Comparison of ENCODE assay signal across 18 cellular contexts in genomic region chr5:173711466-173711865, GRCh38.
DNase-seq lines count a peak whose midpoint lies in the region; ATAC-seq and TF ChIP-seq lines count a peak whose summit lies in the region.
"Had no signal": no experiment of that assay in that cellular context is flagged by ENCODE, and none has a peak within 500 bp of the region (broad histone marks: within the 10 kb centered on the region; RNA-seq: fewer than 3 reads in every experiment).

No MANE protein-coding gene starts in this region.

- H3K9me3 Mint-ChIP-seq in activated naive CD8-positive, alpha-beta T cell (ENCODE audit: low read depth), result no peaks in the 10 kb centered on the region
- no peaks in the 10 kb centered on the region for H3K9me3 Mint-ChIP-seq in activated naive CD8-positive, alpha-beta T cell treated with anti-CD3 and anti-CD28 coated beads, Interleukin-2, amount 50 U/mL, for 24 hours
- H3K9me3 Mint-ChIP-seq in brain, result peaks cover 0 to 6% (median 0%) of the 10 kb centered on the region in 5 experiments
- H3K9me3 Mint-ChIP-seq in stimulated activated memory B cell treated with anti-CD40 and anti-IgM and Interleukin-4, amounts not matched to agents 10 μg/mL and 1 μg/mL and 100 μg/mL, for 72 hours, result peaks cover 4% of the 10 kb centered on the region
- H3K9me3 Mint-ChIP-seq: CD8-positive, alpha-beta memory T cell; GM23338 had no signal

- H3K27me3 ChIP-seq in upper lobe of left lung, result no peaks in the 10 kb centered on the region
- H3K27me3 ChIP-seq: BLaER1 had no signal

- TF ChIP-seq EP300 in upper lobe of left lung (IDR thresholded peaks at IDR 0.05), result no peak

- peaks cover under 1% of the 10 kb centered on the region for H3K27me3 Mint-ChIP-seq in activated naive CD8-positive, alpha-beta T cell
- peaks cover 2% of the 10 kb centered on the region for H3K27me3 Mint-ChIP-seq in activated naive CD8-positive, alpha-beta T cell treated with anti-CD3 and anti-CD28 coated beads, Interleukin-2, amount 50 U/mL, for 24 hours
- H3K27me3 Mint-ChIP-seq in brain, result peaks cover 10% of the 10 kb centered on the region
- H3K27me3 Mint-ChIP-seq in stimulated activated memory B cell treated with anti-CD40 and anti-IgM and Interleukin-4, amounts not matched to agents 10 μg/mL and 1 μg/mL and 100 μg/mL, for 72 hours, result no peaks in the 10 kb centered on the region
- H3K27me3 Mint-ChIP-seq: B cell; CD4-positive, CD25-positive, alpha-beta regulatory T cell had no signal

- no peak overlapping the region for H3K4me3 ChIP-seq in upper lobe of left lung
- H3K4me3 ChIP-seq: BLaER1, GM23338, HAP-1 had no signal

- no peaks in the 10 kb centered on the region for H3K4me1 Mint-ChIP-seq in activated naive CD8-positive, alpha-beta T cell (ENCODE audit: low read depth)
- H3K4me1 Mint-ChIP-seq in activated naive CD8-positive, alpha-beta T cell treated with anti-CD3 and anti-CD28 coated beads, Interleukin-2, amount 50 U/mL, for 24 hours, result peaks cover 6% of the 10 kb centered on the region
- H3K4me1 Mint-ChIP-seq in brain, result peaks cover 40% of the 10 kb centered on the region
- H3K4me1 Mint-ChIP-seq in stimulated activated memory B cell treated with anti-CD40 and anti-IgM and Interleukin-4, amounts not matched to agents 10 μg/mL and 1 μg/mL and 100 μg/mL, for 72 hours, result peaks cover 61% of the 10 kb centered on the region
- H3K4me1 Mint-ChIP-seq: CD8-positive, alpha-beta memory T cell had no signal

- intact Hi-C loops in left colon (cut with DNase I, micrococcal nuclease), result no loop called here

- H3K36me3 ChIP-seq in upper lobe of left lung, result no peaks in the 10 kb centered on the region
- H3K36me3 ChIP-seq: BLaER1, HAP-1 had no signal

- no peaks in the 10 kb centered on the region for H3K9me3 ChIP-seq in upper lobe of left lung
- H3K9me3 ChIP-seq: BLaER1, HAP-1 had no signal

- ATAC-seq in activated naive CD8-positive, alpha-beta T cell treated with anti-CD3 and anti-CD28 coated beads, Interleukin-2, amount 50 U/mL, for 24 hours, result no peak
- ATAC-seq in stimulated activated memory B cell treated with anti-CD40 and anti-IgM and Interleukin-4, amounts not matched to agents 10 μg/mL and 1 μg/mL and 100 μg/mL, for 72 hours, result no peak
- ATAC-seq in left colon (no peak), upper lobe of left lung (ENCODE audit: low FRiP score in 2 of 2) (no peak)
- ATAC-seq: GM23338 had no signal

- peak overlapping the region; percentile 23 for H3K27ac Mint-ChIP-seq in activated naive CD8-positive, alpha-beta T cell
- no peak overlapping the region for H3K27ac Mint-ChIP-seq in activated naive CD8-positive, alpha-beta T cell treated with anti-CD3 and anti-CD28 coated beads, Interleukin-2, amount 50 U/mL, for 24 hours
- H3K27ac Mint-ChIP-seq in brain, result peak overlapping the region in 3 of 5 experiments; percentile 1 to 2 (median 1)
- H3K27ac Mint-ChIP-seq in stimulated activated memory B cell treated with anti-CD40 and anti-IgM and Interleukin-4, amounts not matched to agents 10 μg/mL and 1 μg/mL and 100 μg/mL, for 72 hours, result peak overlapping the region; percentile 78
- H3K27ac Mint-ChIP-seq: CD8-positive, alpha-beta memory T cell; GM23338 had no signal

- H3K4me3 Mint-ChIP-seq in activated naive CD8-positive, alpha-beta T cell, result no peak overlapping the region
- H3K4me3 Mint-ChIP-seq in activated naive CD8-positive, alpha-beta T cell treated with anti-CD3 and anti-CD28 coated beads, Interleukin-2, amount 50 U/mL, for 24 hours, result no peak overlapping the region
- H3K4me3 Mint-ChIP-seq in brain, result no peak overlapping the region
- H3K4me3 Mint-ChIP-seq in stimulated activated memory B cell treated with anti-CD40 and anti-IgM and Interleukin-4, amounts not matched to agents 10 μg/mL and 1 μg/mL and 100 μg/mL, for 72 hours, result no peak overlapping the region
- H3K4me3 Mint-ChIP-seq: CD4-positive, CD25-positive, alpha-beta regulatory T cell; CD8-positive, alpha-beta memory T cell; GM23338 had no signal

- peaks cover 0 to 5% (median 2%) of the 10 kb centered on the region in 4 donors for H3K4me1 ChIP-seq in upper lobe of left lung
- H3K4me1 ChIP-seq: HAP-1 had no signal

- no peak for TF ChIP-seq POLR2A in upper lobe of left lung (IDR thresholded peaks at IDR 0.05)

- WGBS in upper lobe of left lung, 2 donors, result 84 to 95% methylated on average over 2 of the region's 2 CpGs

- H3K27ac ChIP-seq in upper lobe of left lung, result no peak overlapping the region
- H3K27ac ChIP-seq: 22Rv1, BLaER1, C4-2B had no signal

- TF ChIP-seq CTCF in brain (conservative IDR thresholded peaks at IDR 0.05), result no peak
- no peak for TF ChIP-seq CTCF in upper lobe of left lung (IDR thresholded peaks at IDR 0.05)

- H3K36me3 Mint-ChIP-seq in activated naive CD8-positive, alpha-beta T cell, result no peaks in the 10 kb centered on the region
- H3K36me3 Mint-ChIP-seq in activated naive CD8-positive, alpha-beta T cell treated with anti-CD3 and anti-CD28 coated beads, Interleukin-2, amount 50 U/mL, for 24 hours (ENCODE audit: low read depth), result no peaks in the 10 kb centered on the region
- H3K36me3 Mint-ChIP-seq in brain, result no peaks in the 10 kb centered on the region
- no peaks in the 10 kb centered on the region for H3K36me3 Mint-ChIP-seq in stimulated activated memory B cell treated with anti-CD40 and anti-IgM and Interleukin-4, amounts not matched to agents 10 μg/mL and 1 μg/mL and 100 μg/mL, for 72 hours

- DNase-seq in activated naive CD8-positive, alpha-beta T cell treated with anti-CD3 and anti-CD28 coated beads, Interleukin-2, amount 50 U/mL, for 24 hours, result no peak
- DNase-seq in left colon (no peak), upper lobe of left lung (no peak)
- DNase-seq: CD4-positive, CD25-positive, alpha-beta regulatory T cell; CD8-positive, alpha-beta memory T cell; DMS 273 treated with DMSO at 0.1 percent for 48 hours; DMS53; DMS79 treated with DMSO at 0.1 percent for 48 hours; GF-D8 had no signal
